Comparison of ENCODE assay signal across 28 cellular contexts in the genomic region with DNA sequence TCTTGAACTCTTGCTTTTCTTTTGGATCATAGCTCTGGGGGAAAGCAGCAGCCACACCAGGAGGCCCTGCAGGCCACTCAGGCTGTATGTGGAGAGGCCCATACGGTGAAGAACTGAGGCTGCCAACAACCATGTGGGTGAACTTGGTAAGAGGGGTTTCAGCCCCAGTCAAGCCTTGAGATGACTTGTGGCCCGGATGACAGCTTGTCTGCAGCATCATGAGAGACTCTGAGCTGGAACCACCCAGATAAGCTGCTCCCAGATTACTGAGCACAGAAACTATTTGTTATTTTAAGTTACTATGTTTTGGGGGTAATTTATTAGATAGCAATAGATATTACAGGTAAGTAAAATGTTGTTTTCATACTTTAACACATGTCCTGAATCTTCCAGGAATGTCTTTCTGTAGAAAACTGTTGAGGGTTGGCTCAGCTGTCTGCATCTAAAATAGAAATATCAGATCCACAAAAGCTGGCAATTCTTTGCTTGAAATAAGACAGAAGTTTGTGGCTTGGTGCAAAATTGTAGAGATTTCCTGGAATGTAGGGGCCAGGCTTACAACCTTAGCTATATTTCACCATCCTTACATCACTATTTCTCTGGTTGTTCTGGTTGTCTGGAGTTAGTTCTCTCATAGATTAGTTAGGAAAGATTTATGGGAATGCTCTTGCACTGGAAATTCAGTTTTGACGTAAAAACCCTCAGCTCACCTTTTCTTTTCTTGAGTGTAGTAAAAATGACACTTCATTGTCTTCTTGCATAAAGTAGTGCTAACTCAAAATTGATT.
DNase-seq lines count a peak whose midpoint lies in the region; ATAC-seq and TF ChIP-seq lines count a peak whose summit lies in the region.
"Had no signal": no experiment of that assay in that cellular context is flagged by ENCODE, and none has a peak within 500 bp of the region (broad histone marks: within the 10 kb centered on the region; RNA-seq: fewer than 3 reads in every experiment).

No MANE protein-coding gene starts in this region.

- H3K4me3 Mint-ChIP-seq in stimulated activated memory B cell treated with anti-CD40 and anti-IgM and Interleukin-4, amounts not matched to agents 10 μg/mL and 1 μg/mL and 100 μg/mL, for 72 hours = no peak overlapping the region
- H3K4me3 Mint-ChIP-seq: activated naive CD8-positive, alpha-beta T cell treated with anti-CD3 and anti-CD28 coated beads, Interleukin-2, amount 50 U/mL, for 24 hours; CD4-positive, CD25-positive, alpha-beta regulatory T cell; endodermal cell had no signal

- dilution Hi-C loops in mammary epithelial cell (cut with HindIII; ENCODE audit: low sequenced_read_pairs) = no loop called here

- CTCF ChIA-PET in mammary epithelial cell (lab: Charles Lee; ENCODE audit: low non-redundant PET) = no interaction called here

- TF ChIP-seq CTCF in mammary epithelial cell (conservative IDR thresholded peaks at IDR 0.05 in 1 of 2, IDR thresholded peaks at IDR 0.05 in 1 of 2; ENCODE audit: extremely low read depth in 1 of 2, insufficient read depth in 1 of 2, low read depth in 1 of 2, low read length in 2 of 2) (no peak), breast epithelium (IDR thresholded peaks at IDR 0.05) (no peak), fibroblast of villous mesenchyme (IDR thresholded peaks at IDR 0.05; ENCODE audit: insufficient read depth, low read depth, low read length) (no peak)

- no peaks in the 10 kb centered on the region for H3K36me3 Mint-ChIP-seq in stimulated activated memory B cell treated with anti-CD40 and anti-IgM and Interleukin-4, amounts not matched to agents 10 μg/mL and 1 μg/mL and 100 μg/mL, for 72 hours
- H3K36me3 Mint-ChIP-seq: CD4-positive, CD25-positive, alpha-beta regulatory T cell had no signal

- no peak overlapping the region for H3K27ac Mint-ChIP-seq in stimulated activated memory B cell treated with anti-CD40 and anti-IgM and Interleukin-4, amounts not matched to agents 10 μg/mL and 1 μg/mL and 100 μg/mL, for 72 hours
- H3K27ac Mint-ChIP-seq: activated naive CD8-positive, alpha-beta T cell treated with anti-CD3 and anti-CD28 coated beads, Interleukin-2, amount 50 U/mL, for 24 hours; CD4-positive, CD25-positive, alpha-beta regulatory T cell; endodermal cell had no signal

- H3K27me3 Mint-ChIP-seq in stimulated activated memory B cell treated with anti-CD40 and anti-IgM and Interleukin-4, amounts not matched to agents 10 μg/mL and 1 μg/mL and 100 μg/mL, for 72 hours = peaks cover 8% of the 10 kb centered on the region
- H3K27me3 Mint-ChIP-seq: activated naive CD8-positive, alpha-beta T cell treated with anti-CD3 and anti-CD28 coated beads, Interleukin-2, amount 50 U/mL, for 24 hours had no signal

- no peaks in the 10 kb centered on the region for H3K27me3 ChIP-seq in mammary epithelial cell (ENCODE audit: insufficient read depth, low read length)
- no peaks in the 10 kb centered on the region for H3K27me3 ChIP-seq in breast epithelium
- H3K27me3 ChIP-seq: hepatocyte, Peyer's patch, SJSA1, uterus had no signal

- no peak overlapping the region for H3K27ac ChIP-seq in mammary epithelial cell (ENCODE audit: insufficient read depth, low read depth, low read length)
- no peak overlapping the region for H3K27ac ChIP-seq in breast epithelium
- H3K27ac ChIP-seq: hepatocyte, Peyer's patch, SJSA1, uterus, WERI-Rb-1 had no signal

- H3K79me2 ChIP-seq in mammary epithelial cell (ENCODE audit: insufficient read depth, low read length) = no peaks in the 10 kb centered on the region
- H3K79me2 ChIP-seq: hepatocyte had no signal

- in situ Hi-C loops in mammary epithelial cell (cut with MboI; ENCODE audit: low sequenced_read_pairs in 2 of 2) = no loop called here

- no peak for DNase-seq in mammary epithelial cell
- no peak for DNase-seq in breast epithelium (ENCODE audit: low spot score in 2 of 2)
- peak; percentile 59 for DNase-seq in astrocyte of the hippocampus (ENCODE audit: low read depth, low spot score)
- DNase-seq in fibroblast of villous mesenchyme (ENCODE audit: low read depth) = peak; percentile 90
- DNase-seq in NCI-H524 treated with DMSO at 0.1 percent for 48 hours (lab: John Stamatoyannopoulos, UW) = no peak
- DNase-seq: 8988T; activated CD4-positive, alpha-beta T cell treated with anti-CD3 and anti-CD28 coated beads, Interleukin-2, amount 50 U/mL, for 4 hours; activated CD8-positive, alpha-beta memory T cell treated with anti-CD3 and anti-CD28 coated beads, Interleukin-2, amount 50 U/mL, for 48 hours; activated effector memory CD4-positive, alpha-beta T cell treated with Interleukin-2 at 50 U/mL for 16 hours; activated naive CD8-positive, alpha-beta T cell treated with anti-CD3 and anti-CD28 coated beads, Interleukin-2, amount 50 U/mL, for 24 hours; CD4-positive, CD25-positive, alpha-beta regulatory T cell; cerebellar nuclear complex; DMS153; endodermal cell; foreskin fibroblast; GDM1; NCI-H1092 treated with DMSO at 0.1 percent for 48 hours; NCI-H2081; NCI-H446; nucleus accumbens; Peyer's patch; uterus; WERI-Rb-1 had no signal

- ATAC-seq in stimulated activated memory B cell treated with anti-CD40 and anti-IgM and Interleukin-4, amounts not matched to agents 10 μg/mL and 1 μg/mL and 100 μg/mL, for 72 hours = peak; percentile 27
- ATAC-seq in GM21515 (IDR thresholded peaks at IDR 0.05; ENCODE audit: unreplicated experiment) (no peak), GM21737 (IDR thresholded peaks at IDR 0.05; ENCODE audit: unreplicated experiment) (no peak)
- ATAC-seq: activated naive CD8-positive, alpha-beta T cell treated with anti-CD3 and anti-CD28 coated beads, Interleukin-2, amount 50 U/mL, for 24 hours had no signal

- 57% methylated on average over 3 of the region's 3 CpGs for WGBS in mammary epithelial cell (ENCODE audit: low coverage, missing lambda C conversion rate)

- H4K20me1 ChIP-seq in mammary epithelial cell (ENCODE audit: insufficient read depth, low read length) = no peaks in the 10 kb centered on the region

- no peak overlapping the region for H3K4me2 ChIP-seq in mammary epithelial cell (ENCODE audit: insufficient read depth, low read depth, low read length)
- H3K4me2 ChIP-seq: hepatocyte had no signal

- H3K4me3 ChIP-seq in mammary epithelial cell (replicated peaks in 1 of 3; ENCODE audit: insufficient read depth in 1 of 3, low read depth in 2 of 3, low read length in 3 of 3) = no peak overlapping the region
- H3K4me3 ChIP-seq in breast epithelium = no peak overlapping the region
- H3K4me3 ChIP-seq in fibroblast of villous mesenchyme (ENCODE audit: low read depth, low read length) = no peak overlapping the region
- H3K4me3 ChIP-seq: hepatocyte, Peyer's patch, SJSA1, uterus had no signal

- H3K9me3 ChIP-seq in mammary epithelial cell (replicated peaks; ENCODE audit: insufficient read depth, low read length) (no peaks in the 10 kb centered on the region), breast epithelium (peaks cover 0 to 6% of the 10 kb centered on the region in 2 donors)
- H3K9me3 ChIP-seq: Peyer's patch, uterus had no signal

- H3K4me1 ChIP-seq in mammary epithelial cell (ENCODE audit: insufficient read depth, low read length) (no peaks in the 10 kb centered on the region), breast epithelium (no peaks in the 10 kb centered on the region)
- H3K4me1 ChIP-seq: Peyer's patch, SJSA1, uterus had no signal

- intact Hi-C loops in mammary epithelial cell (cut with micrococcal nuclease) (no loop called here), breast epithelium (cut with DNase I; ENCODE audit: low total_unique reads) (no loop called here)

- no peaks in the 10 kb centered on the region for H3K4me1 Mint-ChIP-seq in stimulated activated memory B cell treated with anti-CD40 and anti-IgM and Interleukin-4, amounts not matched to agents 10 μg/mL and 1 μg/mL and 100 μg/mL, for 72 hours
- H3K4me1 Mint-ChIP-seq: activated naive CD8-positive, alpha-beta T cell treated with anti-CD3 and anti-CD28 coated beads, Interleukin-2, amount 50 U/mL, for 24 hours; CD4-positive, CD25-positive, alpha-beta regulatory T cell had no signal

- no peak for TF ChIP-seq POLR2A in breast epithelium (IDR thresholded peaks at IDR 0.05)

- no peak overlapping the region for H3K9ac ChIP-seq in mammary epithelial cell (ENCODE audit: insufficient read depth, low read length)

- BruUV-seq in mammary epithelial cell (replicated peaks; lab: Mats Ljungman, UMichigan) = no TSS peak

- H3K9me3 Mint-ChIP-seq in stimulated activated memory B cell treated with anti-CD40 and anti-IgM and Interleukin-4, amounts not matched to agents 10 μg/mL and 1 μg/mL and 100 μg/mL, for 72 hours = no peaks in the 10 kb centered on the region
- H3K9me3 Mint-ChIP-seq: activated naive CD8-positive, alpha-beta T cell treated with anti-CD3 and anti-CD28 coated beads, Interleukin-2, amount 50 U/mL, for 24 hours had no signal

- H3K36me3 ChIP-seq in mammary epithelial cell (ENCODE audit: insufficient read depth, low read length) (no peaks in the 10 kb centered on the region), breast epithelium (no peaks in the 10 kb centered on the region)
- H3K36me3 ChIP-seq: Peyer's patch, SJSA1, uterus, WERI-Rb-1 had no signal

- peak overlapping the region; percentile 39 for H2AFZ ChIP-seq in mammary epithelial cell (ENCODE audit: low read depth, low read length)
- H2AFZ ChIP-seq: hepatocyte had no signal

Comparison
In these comparisons a context has a peak if more than half of its experiments do, and no peak if none do; other contexts are left out.
1. DNase-seq: peak in astrocyte of the hippocampus (single experiment) and fibroblast of villous mesenchyme (single experiment); none in mammary epithelial cell (single experiment), breast epithelium (0 of 2) and NCI-H524 treated with DMSO at 0.1 percent for 48 hours (single experiment).